Comparison of ENCODE assay signal across 8 cellular contexts in the genomic region with DNA sequence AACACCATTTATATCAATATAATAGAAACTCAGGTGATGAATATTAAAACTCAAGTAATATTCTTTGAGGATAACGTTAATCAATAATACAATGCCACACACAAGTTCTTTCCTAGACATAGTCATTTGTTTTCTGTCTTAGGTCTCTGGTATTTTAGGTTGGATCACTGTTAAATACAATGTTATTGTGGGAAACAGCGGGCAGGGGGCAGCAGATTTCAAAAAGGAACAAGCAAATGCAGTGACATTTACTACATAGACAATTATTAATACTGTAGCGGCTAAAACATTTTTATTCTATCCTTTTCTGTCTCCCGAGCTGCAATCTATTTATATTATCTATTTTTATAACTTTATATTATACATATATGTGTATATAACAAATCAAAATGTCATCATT.
DNase-seq lines count a peak whose midpoint lies in the region; ATAC-seq and TF ChIP-seq lines count a peak whose summit lies in the region.

No MANE protein-coding gene starts in this region.

- ATAC-seq in Right ventricle myocardium inferior (no peak), HG02852 (IDR thresholded peaks at IDR 0.05; ENCODE audit: unreplicated experiment) (peak; percentile 60)
- no peak for ATAC-seq in stimulated activated naive CD8-positive, alpha-beta T cell treated with anti-CD3 and anti-CD28 coated beads, Interleukin-15, Interleukin-2, amounts not matched to agents 100 U/mL and 50 U/mL, for 24 hours

- no peaks in the 10 kb centered on the region for H3F3A ChIP-seq in neural cell (ENCODE audit: insufficient read depth, low read length, poor library complexity, severe bottlenecking)

- peak; percentile 62 for TF ChIP-seq CTCF in cardiac muscle cell (IDR thresholded peaks at IDR 0.05; ENCODE audit: low read depth, low read length)
- peak; percentile 54 for TF ChIP-seq CTCF in neural cell (IDR thresholded peaks at IDR 0.05; ENCODE audit: poor library complexity, severe bottlenecking)

- H3K4me3 ChIP-seq in cardiac muscle cell (no peak overlapping the region), neural cell (ENCODE audit: low read length) (no peak overlapping the region)

- H3K27me3 ChIP-seq in cardiac muscle cell (no peaks in the 10 kb centered on the region), neural cell (ENCODE audit: insufficient read depth, low read depth, low read length) (no peaks in the 10 kb centered on the region)

- no peaks in the 10 kb centered on the region for H3K79me2 ChIP-seq in neural cell (replicated peaks; ENCODE audit: insufficient read depth, low read length)

- intact Hi-C loops in Right ventricle myocardium inferior (cut with DNase I) = no loop called here

- H3K27ac ChIP-seq in cardiac muscle cell (no peak overlapping the region), neural cell (ENCODE audit: low read length) (no peak overlapping the region)

- H2AFZ ChIP-seq in neural cell (ENCODE audit: low read depth, low read length) = no peak overlapping the region

- H3K9ac ChIP-seq in neural cell (ENCODE audit: low read length) = no peak overlapping the region

- no peak for TF ChIP-seq RAD21 in neural cell (conservative IDR thresholded peaks at IDR 0.05)

- H3K9me2 ChIP-seq in neural cell (ENCODE audit: insufficient read depth, low read length) = no peaks in the 10 kb centered on the region

- DNase-seq in cardiac muscle cell (ENCODE audit: low read depth in 1 of 2, low spot score in 1 of 2) (peak; percentile 54 to 64), Right ventricle myocardium inferior (ENCODE audit: missing footprints) (no peak), NCI-H69 (lab: John Stamatoyannopoulos, UW) (peak; percentile 60), dedifferentiated amniotic fluid mesenchymal stem cell (ENCODE audit: extremely low spot score) (peak; percentile 73), NCI-H226 (no peak)
- DNase-seq in stimulated activated naive CD8-positive, alpha-beta T cell treated with anti-CD3 and anti-CD28 coated beads, Interleukin-15, Interleukin-2, amounts not matched to agents 100 U/mL and 50 U/mL, for 24 hours = no peak

- no peaks in the 10 kb centered on the region for H4K20me1 ChIP-seq in neural cell (ENCODE audit: insufficient read depth)

- no peak for TF ChIP-seq EP300 in neural cell (conservative IDR thresholded peaks at IDR 0.05; ENCODE audit: poor library complexity, severe bottlenecking)

- H3K36me3 ChIP-seq in cardiac muscle cell (no peaks in the 10 kb centered on the region), neural cell (ENCODE audit: insufficient read depth, low read length) (no peaks in the 10 kb centered on the region)

- H3K9me3 ChIP-seq in cardiac muscle cell (ENCODE audit: low read depth) (no peaks in the 10 kb centered on the region), neural cell (ENCODE audit: low read length) (no peaks in the 10 kb centered on the region)

- no peak overlapping the region for H3K4me2 ChIP-seq in neural cell (ENCODE audit: low read length)

- no peaks in the 10 kb centered on the region for H3K4me1 ChIP-seq in cardiac muscle cell (ENCODE audit: low read depth)

TF ChIP-seq in neural cell, 6 proteins besides CTCF, POLR2A, EP300 and RAD21:
- TF ChIP-seq SMC3 (conservative IDR thresholded peaks at IDR 0.05; ENCODE audit: poor library complexity) (peak; percentile 30), MXI1 (conservative IDR thresholded peaks at IDR 0.05; ENCODE audit: poor library complexity, severe bottlenecking) (no peak), POLR2AphosphoS5 (IDR thresholded peaks at IDR 0.05) (no peak), TAF1 (IDR thresholded peaks at IDR 0.05; ENCODE audit: low read depth) (no peak), EZH2 (IDR thresholded peaks at IDR 0.05; ENCODE audit: borderline replicate concordance, insufficient read depth, low read length, poor library complexity, severe bottlenecking) (no peak)
- TF ChIP-seq, protein P1, sequence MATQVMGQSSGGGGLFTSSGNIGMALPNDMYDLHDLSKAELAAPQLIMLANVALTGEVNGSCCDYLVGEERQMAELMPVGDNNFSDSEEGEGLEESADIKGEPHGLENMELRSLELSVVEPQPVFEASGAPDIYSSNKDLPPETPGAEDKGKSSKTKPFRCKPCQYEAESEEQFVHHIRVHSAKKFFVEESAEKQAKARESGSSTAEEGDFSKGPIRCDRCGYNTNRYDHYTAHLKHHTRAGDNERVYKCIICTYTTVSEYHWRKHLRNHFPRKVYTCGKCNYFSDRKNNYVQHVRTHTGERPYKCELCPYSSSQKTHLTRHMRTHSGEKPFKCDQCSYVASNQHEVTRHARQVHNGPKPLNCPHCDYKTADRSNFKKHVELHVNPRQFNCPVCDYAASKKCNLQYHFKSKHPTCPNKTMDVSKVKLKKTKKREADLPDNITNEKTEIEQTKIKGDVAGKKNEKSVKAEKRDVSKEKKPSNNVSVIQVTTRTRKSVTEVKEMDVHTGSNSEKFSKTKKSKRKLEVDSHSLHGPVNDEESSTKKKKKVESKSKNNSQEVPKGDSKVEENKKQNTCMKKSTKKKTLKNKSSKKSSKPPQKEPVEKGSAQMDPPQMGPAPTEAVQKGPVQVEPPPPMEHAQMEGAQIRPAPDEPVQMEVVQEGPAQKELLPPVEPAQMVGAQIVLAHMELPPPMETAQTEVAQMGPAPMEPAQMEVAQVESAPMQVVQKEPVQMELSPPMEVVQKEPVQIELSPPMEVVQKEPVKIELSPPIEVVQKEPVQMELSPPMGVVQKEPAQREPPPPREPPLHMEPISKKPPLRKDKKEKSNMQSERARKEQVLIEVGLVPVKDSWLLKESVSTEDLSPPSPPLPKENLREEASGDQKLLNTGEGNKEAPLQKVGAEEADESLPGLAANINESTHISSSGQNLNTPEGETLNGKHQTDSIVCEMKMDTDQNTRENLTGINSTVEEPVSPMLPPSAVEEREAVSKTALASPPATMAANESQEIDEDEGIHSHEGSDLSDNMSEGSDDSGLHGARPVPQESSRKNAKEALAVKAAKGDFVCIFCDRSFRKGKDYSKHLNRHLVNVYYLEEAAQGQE (IDR thresholded peaks at IDR 0.05; ENCODE audit: borderline replicate concordance) = no peak

Comparison
In these comparisons a context has a peak if more than half of its experiments do, and no peak if none do; other contexts are left out.
1. DNase-seq: peak in cardiac muscle cell (2 of 2), NCI-H69 (single experiment) and dedifferentiated amniotic fluid mesenchymal stem cell (single experiment); none in Right ventricle myocardium inferior (single experiment), NCI-H226 (single experiment) and stimulated activated naive CD8-positive, alpha-beta T cell treated with anti-CD3 and anti-CD28 coated beads, Interleukin-15, Interleukin-2, amounts not matched to agents 100 U/mL and 50 U/mL, for 24 hours (single experiment).